In genomic region chr12:102514696-102515095, GRCh38 we compare ENCODE assay signal across 23 cellular contexts. TPM values are rescaled to one million over a fixed set of nuclear protein-coding genes. Genes with fewer than 3 reads are reported as not detected.
DNase-seq lines count a peak whose midpoint lies in the region; ATAC-seq and TF ChIP-seq lines count a peak whose summit lies in the region.
"Had no signal": no experiment of that assay in that cellular context is flagged by ENCODE, and none has a peak within 500 bp of the region (broad histone marks: within the 10 kb centered on the region; RNA-seq: fewer than 3 reads in every experiment).

No MANE protein-coding gene starts in this region.

- H3K27ac ChIP-seq in 22Rv1 (peak overlapping the region; percentile 12; the same call in 1 of the 2 replicates), VCaP (peak overlapping the region; percentile 55), thyroid gland (peak overlapping the region in 1 of 3 donors; percentile 31)
- H3K27ac ChIP-seq: A549, BLaER1 had no signal

- H3K27me3 ChIP-seq in thyroid gland: no peaks in the 10 kb centered on the region
- H3K27me3 ChIP-seq: BE2C, BLaER1 had no signal

- no peak overlapping the region for H3K4me3 ChIP-seq in thyroid gland (replicated peaks in 1 of 3)
- H3K4me3 ChIP-seq: A549, BLaER1, GM12878 had no signal

- DNase-seq in thyroid gland: peak; percentile 52 to 55
- DNase-seq in AML-193 (lab: John Stamatoyannopoulos, UW): no peak
- DNase-seq: BE2C; C1 segment of cervical spinal cord; CD4-positive, alpha-beta memory T cell; CD4-positive, CD25-positive, alpha-beta regulatory T cell; CD8-positive, alpha-beta memory T cell; COR-L47; DMS 273 treated with DMSO at 0.1 percent for 48 hours; DMS153; DMS53; DND-41; EL; GDM1 had no signal

- no peak for TF ChIP-seq POLR2A in thyroid gland (IDR thresholded peaks at IDR 0.05)

- H3K36me3 ChIP-seq in thyroid gland: no peaks in the 10 kb centered on the region
- H3K36me3 ChIP-seq: BE2C, BLaER1 had no signal

- TF ChIP-seq CTCF in 22Rv1 (IDR thresholded peaks at IDR 0.05): no peak
- TF ChIP-seq CTCF in VCaP (conservative IDR thresholded peaks at IDR 0.05): no peak
- TF ChIP-seq CTCF in thyroid gland (IDR thresholded peaks at IDR 0.05): no peak

- intact Hi-C loops in thyroid gland (cut with DNase I): no loop called here

- 18 to 38% methylated on average over 1 of the region's 1 CpG for WGBS in thyroid gland, 2 donors

- H3K9me3 ChIP-seq in thyroid gland: no peaks in the 10 kb centered on the region
- H3K9me3 ChIP-seq: A549, BE2C, BLaER1 had no signal

- ATAC-seq in GM18519 (IDR thresholded peaks at IDR 0.05; ENCODE audit: low FRiP score, unreplicated experiment): no peak
- ATAC-seq: A549, GM12878 had no signal

- H3K4me1 ChIP-seq in thyroid gland: peaks cover 14 to 35% of the 10 kb centered on the region in 2 donors
- H3K4me1 ChIP-seq: A549, BE2C had no signal

RNA-seq across cellular contexts. Expression of gene IGF1, which starts 34.3 kb away (rescaled TPM):
- 100 to 1,000 TPM in 3 of 4 donors, 10 to 100 TPM in 1; 74.0 to 134 (median 111) TPM for total RNA-seq in thyroid gland
- total RNA-seq: A172; CD4-positive, alpha-beta memory T cell; CD4-positive, CD25-positive, alpha-beta regulatory T cell; Daoy; G401 had no signal

Comparison
In these comparisons a context has a peak if more than half of its experiments do, and no peak if none do; other contexts are left out.
1. DNase-seq: peak in thyroid gland (2 of 2); none in AML-193 (0 of 2).